Comparison of ENCODE assay signal across 3 cellular contexts in genomic region chr10:46941091-46941490, GRCh38. TPM values are rescaled to one million over a fixed set of nuclear protein-coding genes. Genes with fewer than 3 reads are reported as not detected.
"Had no signal": no experiment of that assay in that cellular context is flagged by ENCODE, and none has a peak within 500 bp of the region (broad histone marks: within the 10 kb centered on the region; RNA-seq: fewer than 3 reads in every experiment).

No MANE protein-coding gene starts in this region.

RNA-seq across cellular contexts. Expression of gene PTPN20, which starts 29.9 kb away (rescaled TPM):
- total RNA-seq: mesothelial cell of epicardium had no signal
- polyA plus RNA-seq: hepatocyte, mammary epithelial cell had no signal
